27 cellular contexts compared by ENCODE assay signal in genomic region chr1:2856821-2857290, GRCh38. TPM values are rescaled to one million over a fixed set of nuclear protein-coding genes. Genes with fewer than 3 reads are reported as not detected.
"Had no signal": no experiment of that assay in that cellular context is flagged by ENCODE, and none has a peak within 500 bp of the region (broad histone marks: within the 10 kb centered on the region; RNA-seq: fewer than 3 reads in every experiment).

No MANE protein-coding gene starts in this region.

- FAIRE-seq: astrocyte, RCC 7860, TTC549 had no signal

- H3K4me3 ChIP-seq: cardiac muscle cell had no signal

- H3K9ac ChIP-seq: KMS-11 had no signal

- H3K27me3 ChIP-seq: cardiac muscle cell had no signal

- H3K4me2 ChIP-seq: KMS-11 had no signal

- DNase-seq: activated B cell treated with CpG ODN at 0.5 μM for 24 hours; activated CD4-positive, alpha-beta T cell treated with anti-CD3 and anti-CD28 coated beads for 1 hour; activated CD4-positive, alpha-beta T cell treated with anti-CD3 and anti-CD28 coated beads, Interleukin-2, amount 10 ng/mL, durations not matched to agents 24 days and 14 days; activated CD4-positive, alpha-beta T cell treated with anti-CD3 and anti-CD28 coated beads, Interleukin-2, amount 50 U/mL, for 48 hours; activated CD8-positive, alpha-beta memory T cell treated with anti-CD3 and anti-CD28 coated beads, Interleukin-2, amount 10 ng/mL, durations not matched to agents 7 days and 5 days; activated effector memory CD4-positive, alpha-beta T cell treated with anti-CD3 and anti-CD28 coated beads, Interleukin-2, amount 50 U/mL, for 16 hours; activated naive CD4-positive, alpha-beta T cell treated with Interleukin-2 at 50 U/mL for 16 hours; activated naive CD8-positive, alpha-beta T cell treated with anti-CD3 and anti-CD28 coated beads, Interleukin-2, amount 50 U/mL, for 24 hours; activated T-cell treated with anti-CD3 and anti-CD28 coated beads, Interleukin-2, amount 50 U/mL, for 4 hours; amniotic stem cell; MV-4-11; NCI-H1092 treated with DMSO at 0.1 percent for 48 hours; NCI-H1436 treated with DMSO at 0.1 percent for 48 hours; NCI-H187; NCI-H2081 treated with DMSO at 0.1 percent for 48 hours; NCI-H446; NCI-H524; PC-3; SIG-M5; T-helper 9 cell had no signal

- ATAC-seq: activated CD8-positive, alpha-beta memory T cell treated with anti-CD3 and anti-CD28 coated beads, Interleukin-2, amount 10 ng/mL, durations not matched to agents 7 days and 5 days; activated naive CD4-positive, alpha-beta T cell treated with anti-CD3 and anti-CD28 coated beads, Interleukin-2, amount 50 U/mL, for 72 hours; activated naive CD8-positive, alpha-beta T cell treated with anti-CD3 and anti-CD28 coated beads, Interleukin-2, amount 50 U/mL, for 24 hours; activated T-cell treated with anti-CD3 and anti-CD28 coated beads, Interleukin-2, amount 50 U/mL, for 4 hours; PC-3; T-helper 17 cell had no signal

- H3K36me3 ChIP-seq: cardiac muscle cell had no signal

- H3K27ac ChIP-seq: cardiac muscle cell, KMS-11 had no signal

RNA-seq across cellular contexts. Expression of gene TTC34, which starts 55.4 kb away (rescaled TPM):
- total RNA-seq: cardiac muscle cell had no signal
- polyA plus RNA-seq: cardiac muscle cell had no signal
